Comparison of ENCODE assay signal across 15 cellular contexts in the genomic region with DNA sequence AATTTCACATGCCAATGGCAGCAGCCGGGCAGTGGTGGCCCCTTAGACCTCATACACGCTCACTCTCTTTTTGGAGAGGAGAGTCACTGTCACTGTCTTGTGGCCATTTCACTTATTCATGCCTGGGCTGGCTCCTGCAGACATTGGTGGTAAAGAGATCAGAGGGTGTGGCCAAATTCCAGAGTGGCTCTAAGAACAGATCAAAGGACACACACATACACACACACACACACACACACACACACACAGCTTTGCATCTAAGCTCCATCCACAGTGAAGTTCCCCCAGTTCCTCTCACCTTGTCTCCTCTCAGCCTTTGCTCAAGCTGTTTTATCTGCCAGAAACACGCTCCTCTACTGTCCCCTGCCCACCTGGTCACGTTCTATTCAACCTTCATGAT.
"Had no signal": no experiment of that assay in that cellular context is flagged by ENCODE, and none has a peak within 500 bp of the region (broad histone marks: within the 10 kb centered on the region; RNA-seq: fewer than 3 reads in every experiment).

No MANE protein-coding gene starts in this region.

- H3K36me3 Mint-ChIP-seq: activated naive CD4-positive, alpha-beta T cell treated with anti-CD3 and anti-CD28 coated beads, Interleukin-2, amount 50 U/mL, for 72 hours; memory B cell had no signal

- H3K4me3 ChIP-seq: breast epithelium, dorsolateral prefrontal cortex, left lung, stomach, thoracic aorta had no signal

- H3K9me3 Mint-ChIP-seq: activated naive CD4-positive, alpha-beta T cell treated with anti-CD3 and anti-CD28 coated beads, Interleukin-2, amount 50 U/mL, for 72 hours; memory B cell; nephron progenitor cell had no signal

- H3K27me3 ChIP-seq: breast epithelium, dorsolateral prefrontal cortex, foreskin keratinocyte, left lung, stomach had no signal

- ATAC-seq: activated naive CD4-positive, alpha-beta T cell treated with anti-CD3 and anti-CD28 coated beads, Interleukin-2, amount 50 U/mL, for 72 hours; foreskin keratinocyte; left lung had no signal

- H3K27ac Mint-ChIP-seq: activated naive CD4-positive, alpha-beta T cell treated with anti-CD3 and anti-CD28 coated beads, Interleukin-2, amount 50 U/mL, for 72 hours; memory B cell; nephron progenitor cell had no signal

- H3K4me1 Mint-ChIP-seq: memory B cell had no signal

- H3K4me1 ChIP-seq: breast epithelium, left lung, stomach had no signal

- H3K27me3 Mint-ChIP-seq: memory B cell had no signal

- H3K4me3 Mint-ChIP-seq: memory B cell, nephron progenitor cell had no signal

- DNase-seq: activated effector memory CD4-positive, alpha-beta T cell treated with anti-CD3 and anti-CD28 coated beads, Interleukin-2, amount 50 U/mL, for 16 hours; amniotic stem cell; dorsolateral prefrontal cortex; left lung; nephron progenitor cell; stimulated activated CD4-positive, alpha-beta T cell treated with anti-CD3 and anti-CD28 coated beads, Interleukin-15, amount 100 ng/mL, for 24 hours; stimulated activated CD4-positive, alpha-beta T cell treated with anti-CD3 and anti-CD28 coated beads, Interleukin-4, amount 100 ng/mL, for 24 hours; stomach had no signal

- FAIRE-seq: endometrium, islet of Langerhans had no signal

- H3K9me3 ChIP-seq: breast epithelium, left lung, stomach, thoracic aorta had no signal

- H3K36me3 ChIP-seq: breast epithelium, left lung, stomach, thoracic aorta had no signal

- H3K27ac ChIP-seq: breast epithelium, dorsolateral prefrontal cortex, foreskin keratinocyte, left lung, stomach, thoracic aorta had no signal
